In genomic region chr5:149317281-149318048, GRCh38 we compare ENCODE assay signal across 8 cellular contexts. TPM values are rescaled to one million over a fixed set of nuclear protein-coding genes. Genes with fewer than 3 reads are reported as not detected.
DNase-seq lines count a peak whose midpoint lies in the region; ATAC-seq and TF ChIP-seq lines count a peak whose summit lies in the region.

No MANE protein-coding gene starts in this region.

- peak; percentile 68 for ATAC-seq in GM18907 (IDR thresholded peaks at IDR 0.05; ENCODE audit: unreplicated experiment)
- no peak for ATAC-seq in HG03460 (IDR thresholded peaks at IDR 0.05; ENCODE audit: unreplicated experiment)

- H3K4ac ChIP-seq in mesenchymal stem cell (ENCODE audit: low read depth in 1 of 2, low read length in 2 of 2) = peak overlapping the region; percentile 6 to 10

- H4K8ac ChIP-seq in mesenchymal stem cell (ENCODE audit: low read length) = peak overlapping the region; percentile 2

- no peaks in the 10 kb centered on the region for H3K79me1 ChIP-seq in mesenchymal stem cell (replicated peaks; ENCODE audit: low read length, poor library complexity, severe bottlenecking)

- H2AFZ ChIP-seq in mesenchymal stem cell (ENCODE audit: low read depth, low read length) = no peak overlapping the region

- H3K9ac ChIP-seq in mesenchymal stem cell (ENCODE audit: low read length) = peak overlapping the region; percentile 11

- H3K27ac ChIP-seq in mesenchymal stem cell (ENCODE audit: low read length, poor library complexity, severe bottlenecking) = no peak overlapping the region

- peaks cover 16% of the 10 kb centered on the region for H3K4me1 ChIP-seq in Caco-2
- H3K4me1 ChIP-seq in mesenchymal stem cell (ENCODE audit: control insufficient read depth, insufficient read depth, low read depth, low read length) = peaks cover 12% of the 10 kb centered on the region

- H3K14ac ChIP-seq in mesenchymal stem cell (ENCODE audit: low read length in 2 of 2) = peak overlapping the region in 1 of 2 experiments; percentile 63

- H3K9me3 Mint-ChIP-seq in Caco-2 (ENCODE audit: unreplicated experiment) (no peaks in the 10 kb centered on the region), chondrocyte (ENCODE audit: low read depth) (no peaks in the 10 kb centered on the region)

- CTCF ChIA-PET in Caco-2 (lab: Charles Lee) = interaction anchor here (0.6 to 2.5 kb wide), 8 partner anchors 28 to 301 kb away, joined by 3 to 25 read pairs (median 4); partner anchors contain the start of genes GRPEL2 and PCYOX1L

- intact Hi-C loops in Caco-2 (cut with micrococcal nuclease; ENCODE audit: unreplicated experiment) = loop anchor here (1.0 kb wide), 4 partner anchors 50 to 247 kb away; no protein-coding TSS in a partner anchor

- TF ChIP-seq CTCF in Caco-2 (IDR thresholded peaks at IDR 0.05; ENCODE audit: insufficient read depth in 1 of 2, low read depth in 1 of 2, low read length in 1 of 2, severe bottlenecking in 1 of 2, unreplicated experiment in 1 of 2) (peak; percentile 75 to 82), chondrocyte (IDR thresholded peaks at IDR 0.05) (peak; percentile 88)

- no TSS peak for BruUV-seq in Caco-2 (replicated peaks; lab: Mats Ljungman, UMichigan)

- no peak overlapping the region for H2BK15ac ChIP-seq in mesenchymal stem cell (ENCODE audit: low read depth, poor library complexity, severe bottlenecking)

- peak overlapping the region; percentile 26 for H2AK5ac ChIP-seq in mesenchymal stem cell (ENCODE audit: low read length, severe bottlenecking)

- no peak overlapping the region for H3K23ac ChIP-seq in mesenchymal stem cell (ENCODE audit: low read length in 2 of 2)

- H3K4me3 ChIP-seq in Caco-2 (ENCODE audit: low read depth, low read length) (no peak overlapping the region), mesenchymal stem cell (ENCODE audit: insufficient read depth in 1 of 2, low read depth in 1 of 2, low read length in 2 of 2) (no peak overlapping the region)
- no peak overlapping the region for H3K4me3 ChIP-seq in Jurkat, Clone E6-1 (ENCODE audit: low read length)

- H3K36me3 ChIP-seq in Caco-2 (ENCODE audit: control insufficient read depth, insufficient read depth, low read length) (no peaks in the 10 kb centered on the region), mesenchymal stem cell (ENCODE audit: control insufficient read depth in 1 of 2, insufficient read depth in 2 of 2, low read depth in 1 of 2, low read length in 2 of 2) (peaks cover 6 to 16% of the 10 kb centered on the region in 2 experiments)

- H3K18ac ChIP-seq in mesenchymal stem cell (ENCODE audit: low read depth in 1 of 2, low read length in 2 of 2) = peak overlapping the region in 1 of 2 experiments; percentile 29

- peak overlapping the region; percentile 70 for H4K91ac ChIP-seq in mesenchymal stem cell (ENCODE audit: low read length)

- H3K36me3 Mint-ChIP-seq in Caco-2 (ENCODE audit: insufficient read depth, unreplicated experiment) (no peaks in the 10 kb centered on the region), chondrocyte (ENCODE audit: low read depth) (no peaks in the 10 kb centered on the region)

- peaks cover 7% of the 10 kb centered on the region for H3K27me3 Mint-ChIP-seq in Caco-2 (ENCODE audit: insufficient read depth, unreplicated experiment)
- H3K27me3 Mint-ChIP-seq in chondrocyte (ENCODE audit: low read depth) = no peaks in the 10 kb centered on the region

- DNase-seq in Caco-2 (peak in 1 of 2 experiments; percentile 50), SK-N-DZ (ENCODE audit: low spot score) (peak; percentile 70), chondrocyte (ENCODE audit: low spot score) (no peak), mesenchymal stem cell (peak; percentile 65), HK-2 (ENCODE audit: unreplicated experiment) (no peak)
- DNase-seq in Jurkat, Clone E6-1 (ENCODE audit: low read depth, low spot score) = peak; percentile 22

- POLR2A ChIA-PET in Caco-2 (lab: Charles Lee) = interaction anchor here (1.3 kb wide), 1 partner anchor 28 kb away, joined by 3 read pairs; the partner anchor contains the start of gene GRPEL2

- no peak overlapping the region for H3K4me2 ChIP-seq in mesenchymal stem cell (ENCODE audit: low read length, poor library complexity, severe bottlenecking)

- H3K9me3 ChIP-seq in Caco-2 = no peaks in the 10 kb centered on the region
- H3K9me3 ChIP-seq in mesenchymal stem cell (ENCODE audit: control insufficient read depth, low read length) = no peaks in the 10 kb centered on the region

- peak overlapping the region; percentile 71 to 91 for H2BK12ac ChIP-seq in mesenchymal stem cell (ENCODE audit: low read length in 2 of 2)

- H3K27ac Mint-ChIP-seq in Caco-2 (ENCODE audit: unreplicated experiment) (no peak overlapping the region), chondrocyte (ENCODE audit: unreplicated experiment) (no peak overlapping the region)

- H3K27me3 ChIP-seq in Caco-2 (replicated peaks; ENCODE audit: control insufficient read depth, insufficient read depth, low read length) (no peaks in the 10 kb centered on the region), mesenchymal stem cell (ENCODE audit: control insufficient read depth in 1 of 2, insufficient read depth in 1 of 2, low read length in 2 of 2) (no peaks in the 10 kb centered on the region)

- WGBS in mesenchymal stem cell = 92% methylated on average over 13 of the region's 14 CpGs

- H2BK5ac ChIP-seq in mesenchymal stem cell (ENCODE audit: low read depth, low read length, poor library complexity, severe bottlenecking) = no peak overlapping the region

- H3K4me1 Mint-ChIP-seq in Caco-2 (ENCODE audit: low read depth, unreplicated experiment) (peaks cover 11% of the 10 kb centered on the region), chondrocyte (ENCODE audit: low read depth) (peaks cover 19% of the 10 kb centered on the region)

- no peak overlapping the region for H2BK120ac ChIP-seq in mesenchymal stem cell (ENCODE audit: low read depth, low read length)

- no peak overlapping the region for H3K4me3 Mint-ChIP-seq in Caco-2 (ENCODE audit: unreplicated experiment)
- no peak overlapping the region for H3K4me3 Mint-ChIP-seq in chondrocyte (ENCODE audit: unreplicated experiment)

RNA-seq across cellular contexts. Expression of gene GRPEL2, which starts 27.8 kb away (rescaled TPM):
- total RNA-seq in Caco-2 (2022) (33.6 and 36.8 TPM in 2 replicates), chondrocyte (13.2 to 27.3 TPM (median 25.5 TPM) in 3 replicates)
- 7.7 TPM for polyA plus RNA-seq in Jurkat, Clone E6-1 (2012; ENCODE audit: insufficient read depth, insufficient read length)
- polyA plus RNA-seq in SK-N-DZ (2014; cell fraction: cytosol; rRNA removed) = 23.4 and 28.1 TPM in 2 replicates
- polyA plus RNA-seq in SK-N-DZ (2014; cell fraction: nucleus; rRNA removed) = 15.7 and 18.4 TPM in 2 replicates
- 9.4 TPM for polyA plus RNA-seq in mesenchymal stem cell (2013, experiment 1 of 2)
- 9.1 TPM for polyA plus RNA-seq in mesenchymal stem cell (2013, experiment 2 of 2)

RNA-seq across cellular contexts. Expression of gene PCYOX1L, which starts 40.4 kb away (rescaled TPM):
- total RNA-seq in Caco-2 (2022) = 8.7 and 10.4 TPM in 2 replicates
- polyA plus RNA-seq in Jurkat, Clone E6-1 (2012; ENCODE audit: insufficient read depth, insufficient read length) = 29.0 TPM
- 35.5 and 36.3 TPM in 2 replicates for polyA plus RNA-seq in SK-N-DZ (2014; cell fraction: cytosol; rRNA removed)
- 32.9 and 42.1 TPM in 2 replicates for polyA plus RNA-seq in SK-N-DZ (2014; cell fraction: nucleus; rRNA removed)
- 7.1 to 11.1 TPM (median 7.3 TPM) in 3 replicates for total RNA-seq in chondrocyte
- polyA plus RNA-seq in mesenchymal stem cell (2013, experiment 1 of 2) = 13.0 TPM
- 13.3 TPM for polyA plus RNA-seq in mesenchymal stem cell (2013, experiment 2 of 2)

RNA-seq across cellular contexts. Expression of gene AFAP1L1, which starts 45.8 kb away (rescaled TPM):
- 0.30 and 0.45 TPM in 2 replicates for total RNA-seq in Caco-2 (2022)
- not detected for polyA plus RNA-seq in Jurkat, Clone E6-1 (2012; ENCODE audit: insufficient read depth, insufficient read length)
- polyA plus RNA-seq in SK-N-DZ (2014; cell fraction: cytosol; rRNA removed) = 0.83 and 1.4 TPM in 2 replicates
- polyA plus RNA-seq in SK-N-DZ (2014; cell fraction: nucleus; rRNA removed) = 0.29 and 0.47 TPM in 2 replicates
- total RNA-seq in chondrocyte = 1.5 to 9.8 TPM (median 8.3 TPM) in 3 replicates
- 10.1 TPM for polyA plus RNA-seq in mesenchymal stem cell (2013, experiment 1 of 2)
- polyA plus RNA-seq in mesenchymal stem cell (2013, experiment 2 of 2) = 9.8 TPM

Comparison
In these comparisons a context has a peak if more than half of its experiments do, and no peak if none do; other contexts are left out.
1. DNase-seq: peak in Jurkat, Clone E6-1 (single experiment), SK-N-DZ (single experiment) and mesenchymal stem cell (single experiment); none in chondrocyte (single experiment) and HK-2 (single experiment).